ENCODE assay signal across 16 cellular contexts in the genomic region with DNA sequence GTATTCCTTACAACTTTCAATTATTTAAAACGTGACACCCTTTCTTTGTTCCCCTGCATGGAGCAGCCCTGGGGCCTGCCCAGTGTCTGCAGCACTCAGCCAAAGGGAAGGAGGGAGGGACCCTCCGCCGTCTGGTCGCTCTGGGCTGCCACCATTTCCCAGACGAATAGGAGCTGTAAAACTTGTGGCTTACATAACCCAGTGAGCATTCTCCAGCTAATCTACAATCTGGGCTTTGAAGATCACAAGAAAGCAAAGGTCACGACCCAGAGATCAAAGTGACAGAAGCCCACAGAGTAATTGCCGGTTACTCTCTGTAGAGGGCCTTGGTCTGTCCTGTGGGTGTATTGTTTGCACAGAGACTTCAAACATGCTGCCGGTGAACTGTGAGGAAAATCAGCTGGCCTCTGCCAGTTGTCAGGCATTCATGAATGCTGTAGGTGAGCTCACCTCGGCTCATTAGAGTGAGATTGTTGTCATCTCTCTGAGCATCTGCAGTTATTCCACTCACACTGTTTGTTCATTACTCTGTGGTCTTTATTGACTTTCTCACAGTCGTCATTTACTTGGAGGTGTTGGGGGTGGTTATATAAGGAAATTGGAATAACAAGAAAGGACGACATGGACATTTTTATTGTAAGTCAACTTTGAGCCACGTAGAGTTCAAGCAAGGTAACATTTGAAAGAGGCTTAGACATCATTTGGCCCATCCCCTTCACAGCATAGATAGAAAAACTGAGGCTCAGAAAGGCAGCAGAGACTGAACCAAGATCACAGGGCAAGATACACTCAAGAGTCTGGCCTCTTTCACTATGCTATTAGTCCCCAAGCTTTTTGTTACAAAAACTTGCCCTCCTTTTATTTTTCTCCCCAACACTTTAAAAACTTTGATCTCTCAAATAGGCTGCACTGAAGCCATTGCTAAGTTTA.
DNase-seq lines count a peak whose midpoint lies in the region; ATAC-seq and TF ChIP-seq lines count a peak whose summit lies in the region.
"Had no signal": no experiment of that assay in that cellular context is flagged by ENCODE, and none has a peak within 500 bp of the region (broad histone marks: within the 10 kb centered on the region; RNA-seq: fewer than 3 reads in every experiment).

No MANE protein-coding gene starts in this region.

- no peak overlapping the region for H3K27ac ChIP-seq in DND-41 (ENCODE audit: low read length)
- peak overlapping the region; percentile 32 for H3K27ac ChIP-seq in hepatocyte
- H3K27ac ChIP-seq in neural progenitor cell = no peak overlapping the region
- H3K27ac ChIP-seq: gastroesophageal sphincter had no signal

- H3K36me3 ChIP-seq in DND-41 (ENCODE audit: insufficient read depth, low read length) = no peaks in the 10 kb centered on the region
- no peaks in the 10 kb centered on the region for H3K36me3 ChIP-seq in hepatocyte (replicated peaks; ENCODE audit: insufficient read depth, low read depth)
- H3K36me3 ChIP-seq in neural progenitor cell = no peaks in the 10 kb centered on the region
- H3K36me3 ChIP-seq: gastroesophageal sphincter, HAP-1 had no signal

- 19% methylated on average over 12 of the region's 12 CpGs for WGBS in hepatocyte (ENCODE audit: low lambda C conversion rate, missing lambda C conversion rate)

- H3K9me3 Mint-ChIP-seq in neural progenitor cell = peaks cover 22% of the 10 kb centered on the region

- H3K79me2 ChIP-seq in DND-41 (ENCODE audit: insufficient read depth, low read length) (no peaks in the 10 kb centered on the region), hepatocyte (no peaks in the 10 kb centered on the region), neural progenitor cell (ENCODE audit: low read depth) (no peaks in the 10 kb centered on the region)

- TF ChIP-seq CTCF in DND-41 (IDR thresholded peaks at IDR 0.05; ENCODE audit: borderline replicate concordance, extremely low read depth, low read length, poor library complexity, severe bottlenecking) (no peak), hepatocyte (IDR thresholded peaks at IDR 0.05; ENCODE audit: poor library complexity) (no peak), neural progenitor cell (IDR thresholded peaks at IDR 0.05) (peak; percentile 32)

- peaks cover 50% of the 10 kb centered on the region for H3K4me1 Mint-ChIP-seq in neural progenitor cell
- H3K4me1 Mint-ChIP-seq: IgD-negative memory B cell had no signal

- no peaks in the 10 kb centered on the region for H3K9me2 ChIP-seq in hepatocyte (replicated peaks; ENCODE audit: insufficient read depth)

- H3K27me3 Mint-ChIP-seq in neural progenitor cell (ENCODE audit: insufficient read depth, low read depth) = peaks cover 15% of the 10 kb centered on the region

- H3K4me3 ChIP-seq in DND-41 (ENCODE audit: low read depth in 1 of 2, low read length in 2 of 2) (no peak overlapping the region), hepatocyte (no peak overlapping the region), neural progenitor cell (no peak overlapping the region)
- H3K4me3 ChIP-seq: gastroesophageal sphincter, HAP-1 had no signal

- H3K9ac ChIP-seq in DND-41 (ENCODE audit: low read depth, low read length) = no peak overlapping the region
- no peak overlapping the region for H3K9ac ChIP-seq in neural progenitor cell

- H3K4me3 Mint-ChIP-seq in neural progenitor cell = peak overlapping the region; percentile 54
- H3K4me3 Mint-ChIP-seq: IgD-negative memory B cell, natural killer cell had no signal

- peak; percentile 62; the same call in 2 of the 3 replicates for ATAC-seq in DND-41 (ENCODE audit: insufficient read depth, low read depth)
- ATAC-seq in GM21515 (IDR thresholded peaks at IDR 0.05; ENCODE audit: unreplicated experiment) = no peak
- ATAC-seq: gastroesophageal sphincter, natural killer cell, SK-N-SH treated with all-trans-retinoic acid at 6 μM for 48 hours had no signal

- no peaks in the 10 kb centered on the region for H3K4me1 ChIP-seq in DND-41 (ENCODE audit: insufficient read depth, low read length)
- H3K4me1 ChIP-seq in hepatocyte (ENCODE audit: insufficient read depth) = peaks cover 16% of the 10 kb centered on the region
- peaks cover 23% of the 10 kb centered on the region for H3K4me1 ChIP-seq in neural progenitor cell
- H3K4me1 ChIP-seq: HAP-1 had no signal

- peaks cover 18% of the 10 kb centered on the region for H3F3A ChIP-seq in neural progenitor cell (ENCODE audit: low read depth)

- peak; percentile 9 for DNase-seq in DND-41
- peak; percentile 83 for DNase-seq in NCI-H146 (lab: John Stamatoyannopoulos, UW)
- peak; percentile 64 for DNase-seq in hepatocyte (ENCODE audit: low spot score)
- peak; percentile 84 for DNase-seq in neural progenitor cell (ENCODE audit: low spot score)
- DNase-seq in stimulated activated CD4-positive, alpha-beta T cell treated with anti-CD3 and anti-CD28 coated beads, Interleukin-2, amount 100 ng/mL, for 48 hours = no peak
- DNase-seq in GF-D8 (lab: John Stamatoyannopoulos, UW) = no peak
- DNase-seq in NCI-H524 (lab: John Stamatoyannopoulos, UW) = no peak
- DNase-seq: caudate nucleus, natural killer cell, NCI-H1436 had no signal

- H3K9me3 ChIP-seq in DND-41 (ENCODE audit: insufficient read depth, low read length, severe bottlenecking) = peaks cover 13% of the 10 kb centered on the region
- H3K9me3 ChIP-seq in hepatocyte (ENCODE audit: low read depth) = no peaks in the 10 kb centered on the region
- H3K9me3 ChIP-seq in neural progenitor cell (ENCODE audit: low read depth) = no peaks in the 10 kb centered on the region
- H3K9me3 ChIP-seq: HAP-1 had no signal

- no peak overlapping the region for H3K4me2 ChIP-seq in DND-41 (ENCODE audit: insufficient read depth, low read length)
- H3K4me2 ChIP-seq in hepatocyte = peak overlapping the region; percentile 3
- H3K4me2 ChIP-seq in neural progenitor cell = peak overlapping the region; percentile 47

- no peaks in the 10 kb centered on the region for H3K27me3 ChIP-seq in DND-41 (ENCODE audit: insufficient read depth, low read length, poor library complexity)
- H3K27me3 ChIP-seq in hepatocyte = no peaks in the 10 kb centered on the region
- H3K27me3 ChIP-seq in neural progenitor cell = no peaks in the 10 kb centered on the region
- H3K27me3 ChIP-seq: gastroesophageal sphincter had no signal

- no peak overlapping the region for H2AFZ ChIP-seq in DND-41 (ENCODE audit: low read depth, low read length)
- no peak overlapping the region for H2AFZ ChIP-seq in hepatocyte
- H2AFZ ChIP-seq in neural progenitor cell (replicated peaks) = no peak overlapping the region

- peak overlapping the region; percentile 47 for H3K27ac Mint-ChIP-seq in neural progenitor cell
- H3K27ac Mint-ChIP-seq: activated naive CD4-positive, alpha-beta T cell treated with anti-CD3 and anti-CD28 coated beads, Interleukin-2, amount 50 U/mL, for 72 hours; natural killer cell had no signal

- peaks cover 9% of the 10 kb centered on the region for H3K36me3 Mint-ChIP-seq in neural progenitor cell
- H3K36me3 Mint-ChIP-seq: IgD-negative memory B cell, natural killer cell had no signal

- no peaks in the 10 kb centered on the region for H4K20me1 ChIP-seq in DND-41 (ENCODE audit: insufficient read depth, low read length)
- no peaks in the 10 kb centered on the region for H4K20me1 ChIP-seq in hepatocyte (ENCODE audit: insufficient read depth, poor library complexity, severe bottlenecking)
- H4K20me1 ChIP-seq in neural progenitor cell (ENCODE audit: low read depth) = no peaks in the 10 kb centered on the region

Comparison
In these comparisons a context has a peak if more than half of its experiments do, and no peak if none do; other contexts are left out.
1. DNase-seq: peak in DND-41 (single experiment), NCI-H146 (single experiment), hepatocyte (single experiment) and neural progenitor cell (single experiment); none in stimulated activated CD4-positive, alpha-beta T cell treated with anti-CD3 and anti-CD28 coated beads, Interleukin-2, amount 100 ng/mL, for 48 hours (0 of 2), GF-D8 (single experiment) and NCI-H524 (0 of 2).